Comparison of ENCODE assay signal across 2 cellular contexts in the genomic region with DNA sequence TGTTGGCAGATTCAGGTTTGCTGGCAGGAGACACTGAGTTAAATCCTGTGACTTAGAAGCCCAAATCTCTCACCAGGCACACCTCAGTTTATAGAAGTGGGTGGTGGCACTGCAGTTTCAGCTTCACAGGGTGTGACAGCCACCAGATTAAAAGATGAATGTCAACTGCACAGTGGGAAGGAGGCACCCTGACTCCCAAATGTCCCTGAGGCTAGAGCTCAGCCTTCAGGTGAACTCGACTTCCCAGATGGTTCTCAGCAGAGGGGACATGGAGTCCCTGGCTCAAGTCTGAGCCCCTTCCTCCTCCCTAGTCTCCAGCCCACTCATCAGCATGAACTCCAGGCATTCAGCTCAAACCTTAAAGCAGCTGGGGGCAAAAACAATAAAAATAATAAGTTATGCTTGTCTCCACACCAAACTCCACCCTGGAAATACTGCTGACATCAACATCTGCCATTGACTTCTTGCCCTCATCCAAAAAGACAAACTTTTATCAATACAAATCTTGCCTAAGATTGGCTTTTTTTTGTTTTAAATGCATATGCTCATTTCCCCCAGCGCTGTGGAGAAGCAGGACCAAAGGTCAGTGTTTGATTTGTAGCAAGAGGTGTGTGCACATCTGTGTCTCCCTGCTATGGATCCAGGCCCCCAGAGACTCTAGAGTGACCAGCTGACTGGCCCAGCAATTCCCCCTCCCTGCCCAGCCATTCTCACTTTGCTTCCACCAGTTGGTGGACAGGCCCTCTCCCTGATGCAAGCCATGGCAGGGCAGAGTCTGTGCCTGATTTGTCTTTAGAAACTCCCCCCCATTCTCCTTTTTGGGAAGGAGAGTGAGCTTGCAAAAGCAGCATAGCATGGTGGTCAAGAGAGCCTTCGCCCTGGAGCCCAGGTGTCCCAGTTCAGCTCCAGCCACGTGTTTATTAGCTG.
TF ChIP-seq lines count a peak whose summit lies in the region.

No MANE protein-coding gene starts in this region.

TF ChIP-seq in HEK293, 187 proteins besides CTCF, POLR2A, EP300 and RAD21:
- TF ChIP-seq ZNF555 (tag by site-specific recombination; conservative IDR thresholded peaks at IDR 0.05) (no peak), ZNF174 (tag by site-specific recombination; IDR thresholded peaks at IDR 0.05) (no peak), KLF1 (tag by site-specific recombination; IDR thresholded peaks at IDR 0.05) (peak; percentile 82), BCL11A (tag by site-specific recombination; IDR thresholded peaks at IDR 0.05; ENCODE audit: low read depth) (no peak), ZIC2 (tag by site-specific recombination; IDR thresholded peaks at IDR 0.05) (peak; percentile 86), KLF10 (tag by site-specific recombination; IDR thresholded peaks at IDR 0.05) (no peak), ZBTB20 (tag by site-specific recombination; IDR thresholded peaks at IDR 0.05) (peak; percentile 78), ZNF169 (tag by site-specific recombination; IDR thresholded peaks at IDR 0.05) (no peak), OSR2 (tag by site-specific recombination; IDR thresholded peaks at IDR 0.05) (no peak), ZNF510 (tag by site-specific recombination; IDR thresholded peaks at IDR 0.05; ENCODE audit: insufficient replicate concordance) (no peak), ZNF629 (tag by site-specific recombination; IDR thresholded peaks at IDR 0.05) (no peak), ZNF223 (tag by site-specific recombination; IDR thresholded peaks at IDR 0.05) (no peak), GLIS1 (tag by site-specific recombination; IDR thresholded peaks at IDR 0.05) (peak; percentile 69)
- TF ChIP-seq, protein P1, sequence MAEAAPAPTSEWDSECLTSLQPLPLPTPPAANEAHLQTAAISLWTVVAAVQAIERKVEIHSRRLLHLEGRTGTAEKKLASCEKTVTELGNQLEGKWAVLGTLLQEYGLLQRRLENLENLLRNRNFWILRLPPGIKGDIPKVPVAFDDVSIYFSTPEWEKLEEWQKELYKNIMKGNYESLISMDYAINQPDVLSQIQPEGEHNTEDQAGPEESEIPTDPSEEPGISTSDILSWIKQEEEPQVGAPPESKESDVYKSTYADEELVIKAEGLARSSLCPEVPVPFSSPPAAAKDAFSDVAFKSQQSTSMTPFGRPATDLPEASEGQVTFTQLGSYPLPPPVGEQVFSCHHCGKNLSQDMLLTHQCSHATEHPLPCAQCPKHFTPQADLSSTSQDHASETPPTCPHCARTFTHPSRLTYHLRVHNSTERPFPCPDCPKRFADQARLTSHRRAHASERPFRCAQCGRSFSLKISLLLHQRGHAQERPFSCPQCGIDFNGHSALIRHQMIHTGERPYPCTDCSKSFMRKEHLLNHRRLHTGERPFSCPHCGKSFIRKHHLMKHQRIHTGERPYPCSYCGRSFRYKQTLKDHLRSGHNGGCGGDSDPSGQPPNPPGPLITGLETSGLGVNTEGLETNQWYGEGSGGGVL (tag by site-specific recombination; IDR thresholded peaks at IDR 0.05): no peak
- TF ChIP-seq, protein P2, sequence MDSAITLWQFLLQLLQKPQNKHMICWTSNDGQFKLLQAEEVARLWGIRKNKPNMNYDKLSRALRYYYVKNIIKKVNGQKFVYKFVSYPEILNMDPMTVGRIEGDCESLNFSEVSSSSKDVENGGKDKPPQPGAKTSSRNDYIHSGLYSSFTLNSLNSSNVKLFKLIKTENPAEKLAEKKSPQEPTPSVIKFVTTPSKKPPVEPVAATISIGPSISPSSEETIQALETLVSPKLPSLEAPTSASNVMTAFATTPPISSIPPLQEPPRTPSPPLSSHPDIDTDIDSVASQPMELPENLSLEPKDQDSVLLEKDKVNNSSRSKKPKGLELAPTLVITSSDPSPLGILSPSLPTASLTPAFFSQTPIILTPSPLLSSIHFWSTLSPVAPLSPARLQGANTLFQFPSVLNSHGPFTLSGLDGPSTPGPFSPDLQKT (IDR thresholded peaks at IDR 0.05; ENCODE audit: borderline replicate concordance, low read depth, low read length): no peak
- TF ChIP-seq, protein P3, sequence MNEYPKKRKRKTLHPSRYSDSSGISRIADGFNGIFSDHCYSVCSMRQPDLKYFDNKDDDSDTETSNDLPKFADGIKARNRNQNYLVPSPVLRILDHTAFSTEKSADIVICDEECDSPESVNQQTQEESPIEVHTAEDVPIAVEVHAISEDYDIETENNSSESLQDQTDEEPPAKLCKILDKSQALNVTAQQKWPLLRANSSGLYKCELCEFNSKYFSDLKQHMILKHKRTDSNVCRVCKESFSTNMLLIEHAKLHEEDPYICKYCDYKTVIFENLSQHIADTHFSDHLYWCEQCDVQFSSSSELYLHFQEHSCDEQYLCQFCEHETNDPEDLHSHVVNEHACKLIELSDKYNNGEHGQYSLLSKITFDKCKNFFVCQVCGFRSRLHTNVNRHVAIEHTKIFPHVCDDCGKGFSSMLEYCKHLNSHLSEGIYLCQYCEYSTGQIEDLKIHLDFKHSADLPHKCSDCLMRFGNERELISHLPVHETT (tag by site-specific recombination; IDR thresholded peaks at IDR 0.05): no peak

TF ChIP-seq in H1, 55 proteins besides CTCF, POLR2A, EP300 and RAD21:
- TF ChIP-seq CTBP2 (IDR thresholded peaks at IDR 0.05; ENCODE audit: borderline replicate concordance, insufficient read depth, insufficient read length, low read length) (no peak), TAF1 (IDR thresholded peaks at IDR 0.05; ENCODE audit: low read depth, low read length) (no peak), CREB1 (IDR thresholded peaks at IDR 0.05) (no peak), BRCA1 (IDR thresholded peaks at IDR 0.05; ENCODE audit: low read depth, low read length) (no peak), FOSL1 (IDR thresholded peaks at IDR 0.05; ENCODE audit: insufficient read depth, low read depth, low read length) (no peak), KDM4A (IDR thresholded peaks at IDR 0.05; ENCODE audit: low read depth, low read length, severe bottlenecking) (no peak), SP2 (IDR thresholded peaks at IDR 0.05; ENCODE audit: low read length) (no peak), GABPA (IDR thresholded peaks at IDR 0.05; ENCODE audit: borderline replicate concordance, insufficient read depth, low read length) (no peak), ASH2L (IDR thresholded peaks at IDR 0.05; ENCODE audit: low read length) (no peak), SUZ12 (IDR thresholded peaks at IDR 0.05; ENCODE audit: low read length) (no peak), KDM1A (IDR thresholded peaks at IDR 0.05; ENCODE audit: borderline replicate concordance, low read length) (no peak), MAFK (IDR thresholded peaks at IDR 0.05; ENCODE audit: low read depth, low read length) (no peak)
- TF ChIP-seq, protein P4, sequence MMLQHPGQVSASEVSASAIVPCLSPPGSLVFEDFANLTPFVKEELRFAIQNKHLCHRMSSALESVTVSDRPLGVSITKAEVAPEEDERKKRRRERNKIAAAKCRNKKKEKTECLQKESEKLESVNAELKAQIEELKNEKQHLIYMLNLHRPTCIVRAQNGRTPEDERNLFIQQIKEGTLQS (IDR thresholded peaks at IDR 0.05; ENCODE audit: insufficient read depth, low read depth, low read length): no peak
- TF ChIP-seq, protein P5, sequence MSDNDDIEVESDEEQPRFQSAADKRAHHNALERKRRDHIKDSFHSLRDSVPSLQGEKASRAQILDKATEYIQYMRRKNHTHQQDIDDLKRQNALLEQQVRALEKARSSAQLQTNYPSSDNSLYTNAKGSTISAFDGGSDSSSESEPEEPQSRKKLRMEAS (IDR thresholded peaks at IDR 0.05): no peak
TF ChIP-seq in H1: peak in this region for 0.
